ENCODE assay signal across 1 cellular context in genomic region chr2:200737585-200737984, GRCh38.
TF ChIP-seq lines count a peak whose summit lies in the region.

No MANE protein-coding gene starts in this region.

TF ChIP-seq in IMR-90, 13 proteins besides CTCF, POLR2A, EP300 and RAD21:
- TF ChIP-seq, protein P1, sequence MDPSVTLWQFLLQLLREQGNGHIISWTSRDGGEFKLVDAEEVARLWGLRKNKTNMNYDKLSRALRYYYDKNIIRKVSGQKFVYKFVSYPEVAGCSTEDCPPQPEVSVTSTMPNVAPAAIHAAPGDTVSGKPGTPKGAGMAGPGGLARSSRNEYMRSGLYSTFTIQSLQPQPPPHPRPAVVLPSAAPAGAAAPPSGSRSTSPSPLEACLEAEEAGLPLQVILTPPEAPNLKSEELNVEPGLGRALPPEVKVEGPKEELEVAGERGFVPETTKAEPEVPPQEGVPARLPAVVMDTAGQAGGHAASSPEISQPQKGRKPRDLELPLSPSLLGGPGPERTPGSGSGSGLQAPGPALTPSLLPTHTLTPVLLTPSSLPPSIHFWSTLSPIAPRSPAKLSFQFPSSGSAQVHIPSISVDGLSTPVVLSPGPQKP (IDR thresholded peaks at IDR 0.05; ENCODE audit: borderline replicate concordance, low read depth, low read length), result no peak
